ENCODE assay signal across 13 cellular contexts in the genomic region with DNA sequence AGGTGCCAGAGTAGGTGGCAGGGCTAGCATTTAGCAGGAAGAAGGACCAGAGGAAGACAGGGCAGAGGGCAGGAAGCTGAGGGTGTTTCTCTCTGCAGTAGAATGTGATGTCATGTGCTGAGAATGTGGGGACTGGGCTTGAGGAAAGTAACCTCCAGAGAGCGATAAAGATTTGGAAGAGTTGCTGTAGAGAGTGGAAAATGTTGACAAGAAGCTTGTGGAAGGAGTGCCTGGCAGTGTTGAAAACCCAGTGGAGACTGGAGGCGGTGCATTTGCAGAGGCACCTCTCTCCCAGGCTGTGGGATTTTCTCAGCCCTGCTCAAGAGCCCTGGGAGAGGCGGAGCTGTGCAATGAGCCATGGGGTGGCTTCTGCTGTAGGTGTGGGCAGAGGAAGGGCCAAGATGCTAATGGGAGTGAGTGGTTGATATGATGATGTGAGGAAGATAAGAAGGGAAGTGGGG. TPM values are rescaled to one million over a fixed set of nuclear protein-coding genes. Genes with fewer than 3 reads are reported as not detected.
DNase-seq lines count a peak whose midpoint lies in the region; ATAC-seq and TF ChIP-seq lines count a peak whose summit lies in the region.
"Had no signal": no experiment of that assay in that cellular context is flagged by ENCODE, and none has a peak within 500 bp of the region (broad histone marks: within the 10 kb centered on the region; RNA-seq: fewer than 3 reads in every experiment).

No MANE protein-coding gene starts in this region.

- peak overlapping the region in 2 of 3 experiments; percentile 1 to 34 for H3K27ac Mint-ChIP-seq in nephron
- H3K27ac Mint-ChIP-seq: T-helper 2 cell treated with Interferon-gamma antibody and Interleukin-4, amounts not matched to agents 5 μg/mL and 100 μg/mL, for 36 hours had no signal

- H3K27me3 ChIP-seq in NT2/D1 (ENCODE audit: insufficient read depth, insufficient read length) (no peaks in the 10 kb centered on the region), tibial nerve (no peaks in the 10 kb centered on the region)

- peaks cover 4% of the 10 kb centered on the region for H3K27me3 Mint-ChIP-seq in nephron (ENCODE audit: low read depth)

- no peak for TF ChIP-seq POLR2A in tibial nerve (IDR thresholded peaks at IDR 0.05)

- H3K9ac ChIP-seq in NT2/D1 (ENCODE audit: insufficient read length, low read depth): no peak overlapping the region

- H3K9me3 ChIP-seq in NT2/D1 (ENCODE audit: insufficient read depth, low read length) (no peaks in the 10 kb centered on the region), tibial nerve (no peaks in the 10 kb centered on the region)

- peaks cover 4% of the 10 kb centered on the region for H3K4me1 ChIP-seq in NT2/D1 (ENCODE audit: insufficient read depth, insufficient read length)
- peaks cover 0 to 25% (median 0%) of the 10 kb centered on the region in 4 donors for H3K4me1 ChIP-seq in tibial nerve

- H3K4me3 ChIP-seq in NT2/D1 (ENCODE audit: insufficient read length, low read depth) (no peak overlapping the region), tibial nerve (no peak overlapping the region)
- H3K4me3 ChIP-seq: lung had no signal

- no peak overlapping the region for H3K4me3 Mint-ChIP-seq in nephron
- H3K4me3 Mint-ChIP-seq: T-helper 2 cell treated with Interferon-gamma antibody and Interleukin-4, amounts not matched to agents 5 μg/mL and 100 μg/mL, for 36 hours had no signal

- WGBS in tibial nerve, 2 donors: 59 to 90% methylated on average over 3 of the region's 3 CpGs

- TF ChIP-seq EP300 in tibial nerve (IDR thresholded peaks at IDR 0.05): no peak

- ATAC-seq in HG03469 (IDR thresholded peaks at IDR 0.05; ENCODE audit: unreplicated experiment): no peak

- peaks cover 5% of the 10 kb centered on the region for H3K36me3 ChIP-seq in NT2/D1 (ENCODE audit: insufficient read depth, insufficient read length, low read length)
- H3K36me3 ChIP-seq in tibial nerve: peaks cover 0 to 39% (median 0%) of the 10 kb centered on the region in 3 donors

- TF ChIP-seq CTCF in nephron (IDR thresholded peaks at IDR 0.05; ENCODE audit: unreplicated experiment in 3 of 3) (no peak), tibial nerve (IDR thresholded peaks at IDR 0.05) (no peak)

- no peak overlapping the region for H3K27ac ChIP-seq in tibial nerve

- H3K9me3 Mint-ChIP-seq in nephron: no peaks in the 10 kb centered on the region
- H3K9me3 Mint-ChIP-seq: T-helper 2 cell treated with Interferon-gamma antibody and Interleukin-4, amounts not matched to agents 5 μg/mL and 100 μg/mL, for 36 hours had no signal

- DNase-seq in EL: peak; percentile 90
- peak; percentile 49 for DNase-seq in NT2/D1 (ENCODE audit: low read depth, low spot score)
- DNase-seq in glomerular endothelial cell (ENCODE audit: extremely low read depth, low read depth, low spot score): peak; percentile 12
- DNase-seq in tibial nerve (ENCODE audit: low spot score in 2 of 2): no peak
- DNase-seq in SKM-1 treated with dmso at 0.1 percent for 144 hours (lab: John Stamatoyannopoulos, UW; ENCODE audit: unreplicated experiment): no peak
- no peak for DNase-seq in activated effector memory CD4-positive, alpha-beta T cell treated with Interleukin-2 at 50 U/mL for 16 hours
- DNase-seq: DMS153; effector memory CD4-positive, alpha-beta T cell; NCI-H446 had no signal

- H3K4me1 Mint-ChIP-seq in nephron: peaks cover 8% of the 10 kb centered on the region

- no peaks in the 10 kb centered on the region for H3K36me3 Mint-ChIP-seq in nephron (ENCODE audit: low read depth)

RNA-seq across cellular contexts. Expression of a gene that starts 54.8 kb away (rescaled TPM):
- 20.7 and 21.0 TPM in 2 replicates for total RNA-seq in glomerular endothelial cell
- total RNA-seq in tibial nerve: 10 to 100 TPM; 21.2 to 43.8 (median 35.1) TPM

Comparison
In these comparisons a context has a peak if more than half of its experiments do, and no peak if none do; other contexts are left out.
1. DNase-seq: peak in EL (single experiment), NT2/D1 (single experiment) and glomerular endothelial cell (single experiment); none in tibial nerve (0 of 2), SKM-1 treated with dmso at 0.1 percent for 144 hours (single experiment) and activated effector memory CD4-positive, alpha-beta T cell treated with Interleukin-2 at 50 U/mL for 16 hours (single experiment).